In genomic region chr1:62234709-62235108, GRCh38 we compare ENCODE assay signal across 1 cellular context.
TF ChIP-seq lines count a peak whose summit lies in the region.

No MANE protein-coding gene starts in this region.

TF ChIP-seq in HCT116, 20 proteins besides CTCF, POLR2A, EP300 and RAD21:
- TF ChIP-seq FOSL1 (IDR thresholded peaks at IDR 0.05; ENCODE audit: low read depth) (peak; percentile 43; the same call in 1 of the 2 replicates), ZBTB33 (IDR thresholded peaks at IDR 0.05; ENCODE audit: extremely low read depth, insufficient replicate concordance, low read length) (no peak), SP1 (IDR thresholded peaks at IDR 0.05; ENCODE audit: low read depth) (peak; percentile 40; the same call in 1 of the 2 replicates)
